Comparison of ENCODE assay signal across 11 cellular contexts in genomic region chr11:64343740-64344133, GRCh38. TPM values are rescaled to one million over a fixed set of nuclear protein-coding genes. Genes with fewer than 3 reads are reported as not detected.
DNase-seq lines count a peak whose midpoint lies in the region; ATAC-seq and TF ChIP-seq lines count a peak whose summit lies in the region.
"Had no signal": no experiment of that assay in that cellular context is flagged by ENCODE, and none has a peak within 500 bp of the region (broad histone marks: within the 10 kb centered on the region; RNA-seq: fewer than 3 reads in every experiment).

No MANE protein-coding gene starts in this region.

- H3K27me3 Mint-ChIP-seq in naive thymus-derived CD8-positive, alpha-beta T cell: no peaks in the 10 kb centered on the region
- no peaks in the 10 kb centered on the region for H3K27me3 Mint-ChIP-seq in effector memory CD8-positive, alpha-beta T cell

- no peaks in the 10 kb centered on the region for H3K36me3 ChIP-seq in A673 (ENCODE audit: insufficient read depth, low read length, poor library complexity, severe bottlenecking)

- H3K4me3 Mint-ChIP-seq in naive thymus-derived CD8-positive, alpha-beta T cell: no peak overlapping the region
- H3K4me3 Mint-ChIP-seq in effector memory CD8-positive, alpha-beta T cell: no peak overlapping the region

- peaks cover 26 to 54% (median 46%) of the 10 kb centered on the region in 4 donors for H3K4me1 Mint-ChIP-seq in naive thymus-derived CD8-positive, alpha-beta T cell
- peaks cover 31 to 49% of the 10 kb centered on the region in 2 donors for H3K4me1 Mint-ChIP-seq in effector memory CD8-positive, alpha-beta T cell (ENCODE audit: low read depth in 2 of 2)

- intact Hi-C loops in A673 (cut with micrococcal nuclease; ENCODE audit: unreplicated experiment): no loop called here
- intact Hi-C loops in left ventricle myocardium superior (cut with micrococcal nuclease): no loop called here

- peak; percentile 25 for ATAC-seq in left ventricle myocardium superior
- no peak for ATAC-seq in naive thymus-derived CD8-positive, alpha-beta T cell
- no peak for ATAC-seq in effector memory CD8-positive, alpha-beta T cell (replicated peaks)

- CTCF ChIA-PET in A673 (lab: Charles Lee) (no interaction called here), GM10248 (lab: Yijun Ruan, JAX) (interaction anchor here (4.8 to 7.5 kb wide), 2 partner anchors 11 kb away, joined by 50 to 81 read pairs; no protein-coding TSS in a partner anchor)

- H3K27ac ChIP-seq in A673 (ENCODE audit: low read depth, low read length, poor library complexity, severe bottlenecking): no peak overlapping the region
- H3K27ac ChIP-seq: epithelial cell of prostate, HL-60 had no signal

- no peaks in the 10 kb centered on the region for H3K4me1 ChIP-seq in A673 (ENCODE audit: insufficient read depth, low read length, poor library complexity, severe bottlenecking)

- in situ Hi-C loops in SK-MEL-5 (cut with HindIII; ENCODE audit: low pct_unique_long_range_greater_than_20kb, low sequenced_read_pairs): no loop called here

- H3K27ac Mint-ChIP-seq in naive thymus-derived CD8-positive, alpha-beta T cell: no peak overlapping the region
- no peak overlapping the region for H3K27ac Mint-ChIP-seq in effector memory CD8-positive, alpha-beta T cell

- peaks cover 0 to 22% (median 7%) of the 10 kb centered on the region in 3 donors for H3K36me3 Mint-ChIP-seq in naive thymus-derived CD8-positive, alpha-beta T cell
- peaks cover 43% of the 10 kb centered on the region for H3K36me3 Mint-ChIP-seq in effector memory CD8-positive, alpha-beta T cell (ENCODE audit: insufficient read depth)

- no peaks in the 10 kb centered on the region for H3K27me3 ChIP-seq in A673 (replicated peaks; ENCODE audit: insufficient read depth, low read depth, low read length, poor library complexity)

- TF ChIP-seq CTCF in A673 (conservative IDR thresholded peaks at IDR 0.05; ENCODE audit: low read depth, low read length) (peak; percentile 47), GM10248 (IDR thresholded peaks at IDR 0.05; ENCODE audit: control extremely low read depth, extremely low read depth, low read depth, missing control alignments) (peak; percentile 27)

- H3K9me3 Mint-ChIP-seq in naive thymus-derived CD8-positive, alpha-beta T cell: no peaks in the 10 kb centered on the region
- no peaks in the 10 kb centered on the region for H3K9me3 Mint-ChIP-seq in effector memory CD8-positive, alpha-beta T cell

- BruUV-seq in A673 (replicated peaks; lab: Mats Ljungman, UMichigan): no TSS peak

- POLR2A ChIA-PET in A673 (lab: Charles Lee; ENCODE audit: low non-redundant PET): no interaction called here
- POLR2A ChIA-PET in GM10248 (lab: Yijun Ruan, JAX): no interaction called here
- POLR2A ChIA-PET in naive thymus-derived CD8-positive, alpha-beta T cell (lab: Charles Lee): interaction anchor here (1.7 to 4.6 kb wide), 2 partner anchors 15 to 26 kb away, joined by 5 to 27 read pairs; partner anchors contain the start of genes PRDX5 and RPS6KA4

- H3K4me3 ChIP-seq in A673 (ENCODE audit: low read depth, low read length, poor library complexity, severe bottlenecking): no peak overlapping the region

- no peaks in the 10 kb centered on the region for H3K9me3 ChIP-seq in A673 (ENCODE audit: low read depth, low read length, poor library complexity, severe bottlenecking)

- no peak for DNase-seq in A673 (ENCODE audit: low spot score)
- no peak for DNase-seq in GM10248 (ENCODE audit: extremely low spot score)
- DNase-seq in SK-MEL-5 (ENCODE audit: low read depth, low spot score): peak; percentile 39
- DNase-seq in left ventricle myocardium superior: no peak
- DNase-seq in naive thymus-derived CD8-positive, alpha-beta T cell: no peak
- DNase-seq in effector memory CD8-positive, alpha-beta T cell: no peak
- no peak for DNase-seq in NCI-H774 (lab: John Stamatoyannopoulos, UW)
- DNase-seq in activated CD4-positive, CD25-positive, alpha-beta regulatory T cell (lab: John Stamatoyannopoulos, UW): no peak
- DNase-seq: EL had no signal

RNA-seq across cellular contexts. Expression of gene CCDC88B, which starts 3.7 kb away (rescaled TPM):
- 0.47 and 0.76 TPM in 2 replicates for total RNA-seq in A673 (2021)
- 1.3 and 2.0 TPM in 2 replicates for total RNA-seq in SK-MEL-5 (2014; rRNA removed; shearing (Covaris generic))
- 0.76 and 2.3 TPM in 2 replicates for polyA plus RNA-seq in SK-MEL-5 (2015; cell fraction: cytosol; rRNA removed)
- polyA plus RNA-seq in SK-MEL-5 (2015; cell fraction: nucleus; rRNA removed): 1.4 and 2.0 TPM in 2 replicates
- total RNA-seq in left ventricle myocardium superior: 7.2 TPM
- 100 to 1,000 TPM; 112 to 119 TPM for total RNA-seq in naive thymus-derived CD8-positive, alpha-beta T cell
- 10 to 100 TPM; 10.4 to 37.0 (median 19.2) TPM for polyA plus RNA-seq in naive thymus-derived CD8-positive, alpha-beta T cell

RNA-seq across cellular contexts. Expression of gene RPS6KA4, which starts 15.2 kb away (rescaled TPM):
- total RNA-seq in A673 (2021) (22.9 and 24.5 TPM in 2 replicates), left ventricle myocardium superior (15.1 TPM)
- 40.3 and 42.0 TPM in 2 replicates for total RNA-seq in SK-MEL-5 (2014; rRNA removed; shearing (Covaris generic))
- polyA plus RNA-seq in SK-MEL-5 (2015; cell fraction: cytosol; rRNA removed): 47.1 and 65.6 TPM in 2 replicates
- 73.6 and 90.3 TPM in 2 replicates for polyA plus RNA-seq in SK-MEL-5 (2015; cell fraction: nucleus; rRNA removed)
- 10 to 100 TPM; 21.0 to 23.3 TPM for total RNA-seq in naive thymus-derived CD8-positive, alpha-beta T cell
- 1 to 10 TPM; 4.3 to 5.1 (median 5.1) TPM for polyA plus RNA-seq in naive thymus-derived CD8-positive, alpha-beta T cell

RNA-seq across cellular contexts. Expression of gene PRDX5, which starts 25.8 kb away (rescaled TPM):
- total RNA-seq in A673 (2021) (206 and 221 TPM in 2 replicates), left ventricle myocardium superior (362 TPM)
- 206 and 215 TPM in 2 replicates for total RNA-seq in SK-MEL-5 (2014; rRNA removed; shearing (Covaris generic))
- polyA plus RNA-seq in SK-MEL-5 (2015; cell fraction: cytosol; rRNA removed): 291 and 364 TPM in 2 replicates
- polyA plus RNA-seq in SK-MEL-5 (2015; cell fraction: nucleus; rRNA removed): 37.3 and 41.7 TPM in 2 replicates
- total RNA-seq in naive thymus-derived CD8-positive, alpha-beta T cell: 10 to 100 TPM; 47.5 to 51.5 TPM
- polyA plus RNA-seq in naive thymus-derived CD8-positive, alpha-beta T cell: 100 to 1,000 TPM; 186 to 239 (median 206) TPM

RNA-seq across cellular contexts. Expression of gene TRMT112, which starts 26.4 kb away (rescaled TPM):
- 254 and 270 TPM in 2 replicates for total RNA-seq in A673 (2021)
- 113 and 127 TPM in 2 replicates for total RNA-seq in SK-MEL-5 (2014; rRNA removed; shearing (Covaris generic))
- polyA plus RNA-seq in SK-MEL-5 (2015; cell fraction: cytosol; rRNA removed): 79.2 and 106 TPM in 2 replicates
- polyA plus RNA-seq in SK-MEL-5 (2015; cell fraction: nucleus; rRNA removed): 18.8 and 25.1 TPM in 2 replicates
- total RNA-seq in left ventricle myocardium superior: 83.4 TPM
- 100 to 1,000 TPM; 159 to 162 TPM for total RNA-seq in naive thymus-derived CD8-positive, alpha-beta T cell
- 100 to 1,000 TPM; 509 to 524 (median 515) TPM for polyA plus RNA-seq in naive thymus-derived CD8-positive, alpha-beta T cell

RNA-seq across cellular contexts. Expression of gene ESRRA, which starts 38.4 kb away (rescaled TPM):
- total RNA-seq in A673 (2021) (56.2 and 63.8 TPM in 2 replicates), left ventricle myocardium superior (256 TPM)
- total RNA-seq in SK-MEL-5 (2014; rRNA removed; shearing (Covaris generic)): 48.4 and 56.1 TPM in 2 replicates
- 57.7 and 62.8 TPM in 2 replicates for polyA plus RNA-seq in SK-MEL-5 (2015; cell fraction: cytosol; rRNA removed)
- 31.2 and 38.8 TPM in 2 replicates for polyA plus RNA-seq in SK-MEL-5 (2015; cell fraction: nucleus; rRNA removed)
- total RNA-seq in naive thymus-derived CD8-positive, alpha-beta T cell: 10 to 100 TPM; 19.9 to 24.9 TPM
- 1 to 10 TPM; 3.5 to 9.1 (median 4.8) TPM for polyA plus RNA-seq in naive thymus-derived CD8-positive, alpha-beta T cell

Comparison
In these comparisons a context has a peak if more than half of its experiments do, and no peak if none do; other contexts are left out.
1. RNA of gene CCDC88B, which starts 3.7 kb away (total RNA-seq): 112 to 119 TPM in naive thymus-derived CD8-positive, alpha-beta T cell; 7.2 TPM in left ventricle myocardium superior (single experiment), 1.3 to 2.0 TPM in SK-MEL-5 and 0.47 to 0.76 TPM in A673; every median in the first group is over 10 times any median in the second.